ENCODE assay signal across 34 cellular contexts in genomic region chr15:88711806-88712205, GRCh38.
"Had no signal": no experiment of that assay in that cellular context is flagged by ENCODE, and none has a peak within 500 bp of the region (broad histone marks: within the 10 kb centered on the region; RNA-seq: fewer than 3 reads in every experiment).

No MANE protein-coding gene starts in this region.

- H3K27me3 ChIP-seq: Peyer's patch had no signal

- H3K9me3 Mint-ChIP-seq: activated CD4-positive, alpha-beta T cell treated with anti-CD3 and anti-CD28 coated beads, Interleukin-2, amount 10 ng/mL, durations not matched to agents 24 days and 14 days; activated CD8-positive, alpha-beta T cell treated with anti-CD3 and anti-CD28 coated beads for 36 hours; activated naive CD4-positive, alpha-beta T cell treated with anti-CD3 and anti-CD28 coated beads, Interleukin-2, amount 50 U/mL, for 24 hours; activated naive CD8-positive, alpha-beta T cell treated with anti-CD3 and anti-CD28 coated beads, Interleukin-2, amount 10 ng/mL, durations not matched to agents 7 days and 5 days; activated T-cell treated with anti-CD3 and anti-CD28 coated beads, Interleukin-2, amount 50 U/mL, for 72 hours; activated T-helper 17 cell treated with anti-CD3 and anti-CD28 coated beads, Interleukin-2, amount 50 U/mL, for 72 hours; T-helper 1 cell treated with Interleukin-12 subunit alpha and Interleukin-12 subunit beta and Interleukin-4 antibody, amounts not matched to agents 30 μg/mL and 1 μg/mL, for 36 hours; T-helper 2 cell treated with Interferon-gamma antibody and Interleukin-4, amounts not matched to agents 5 μg/mL and 100 μg/mL, for 36 hours had no signal

- H3K27ac Mint-ChIP-seq: activated CD4-positive, alpha-beta T cell treated with anti-CD3 and anti-CD28 coated beads, Interleukin-2, amount 10 ng/mL, durations not matched to agents 24 days and 14 days; activated CD8-positive, alpha-beta T cell treated with anti-CD3 and anti-CD28 coated beads for 36 hours; activated naive CD4-positive, alpha-beta T cell treated with anti-CD3 and anti-CD28 coated beads, Interleukin-2, amount 50 U/mL, for 24 hours; activated naive CD8-positive, alpha-beta T cell treated with anti-CD3 and anti-CD28 coated beads, Interleukin-2, amount 10 ng/mL, durations not matched to agents 7 days and 5 days; activated T-cell treated with anti-CD3 and anti-CD28 coated beads, Interleukin-2, amount 50 U/mL, for 72 hours; activated T-helper 17 cell treated with anti-CD3 and anti-CD28 coated beads, Interleukin-2, amount 50 U/mL, for 72 hours; brain; T-helper 1 cell treated with Interleukin-12 subunit alpha and Interleukin-12 subunit beta and Interleukin-4 antibody, amounts not matched to agents 30 μg/mL and 1 μg/mL, for 36 hours; T-helper 2 cell treated with Interferon-gamma antibody and Interleukin-4, amounts not matched to agents 5 μg/mL and 100 μg/mL, for 36 hours had no signal

- H3K36me3 ChIP-seq: Peyer's patch, SJSA1 had no signal

- H3K4me1 ChIP-seq: Peyer's patch, SJSA1 had no signal

- H3K36me3 Mint-ChIP-seq: activated naive CD4-positive, alpha-beta T cell treated with anti-CD3 and anti-CD28 coated beads, Interleukin-2, amount 50 U/mL, for 24 hours; activated naive CD8-positive, alpha-beta T cell treated with anti-CD3 and anti-CD28 coated beads, Interleukin-2, amount 10 ng/mL, durations not matched to agents 7 days and 5 days; brain had no signal

- H3K4me3 Mint-ChIP-seq: activated CD4-positive, alpha-beta T cell treated with anti-CD3 and anti-CD28 coated beads, Interleukin-2, amount 10 ng/mL, durations not matched to agents 24 days and 14 days; activated CD8-positive, alpha-beta T cell treated with anti-CD3 and anti-CD28 coated beads for 36 hours; activated naive CD4-positive, alpha-beta T cell treated with anti-CD3 and anti-CD28 coated beads, Interleukin-2, amount 50 U/mL, for 24 hours; activated naive CD8-positive, alpha-beta T cell treated with anti-CD3 and anti-CD28 coated beads, Interleukin-2, amount 10 ng/mL, durations not matched to agents 7 days and 5 days; activated T-cell treated with anti-CD3 and anti-CD28 coated beads, Interleukin-2, amount 50 U/mL, for 72 hours; activated T-helper 17 cell treated with anti-CD3 and anti-CD28 coated beads, Interleukin-2, amount 50 U/mL, for 72 hours; brain; T-helper 1 cell treated with Interleukin-12 subunit alpha and Interleukin-12 subunit beta and Interleukin-4 antibody, amounts not matched to agents 30 μg/mL and 1 μg/mL, for 36 hours; T-helper 2 cell treated with Interferon-gamma antibody and Interleukin-4, amounts not matched to agents 5 μg/mL and 100 μg/mL, for 36 hours had no signal

- H3K4me3 ChIP-seq: Peyer's patch, SJSA1 had no signal

- H3K27ac ChIP-seq: Peyer's patch, SJSA1 had no signal

- ATAC-seq: activated CD8-positive, alpha-beta T cell treated with anti-CD3 and anti-CD28 coated beads for 36 hours; activated T-cell treated with anti-CD3 and anti-CD28 coated beads, Interleukin-2, amount 50 U/mL, for 72 hours; activated T-helper 17 cell treated with anti-CD3 and anti-CD28 coated beads, Interleukin-2, amount 50 U/mL, for 72 hours; PC-3 had no signal

- DNase-seq: activated CD4-positive, alpha-beta T cell treated with anti-CD3 and anti-CD28 coated beads, Interleukin-2, amount 10 ng/mL, durations not matched to agents 24 days and 14 days; activated CD4-positive, alpha-beta T cell treated with anti-CD3 and anti-CD28 coated beads, Interleukin-2, amount 50 U/mL, for 4 hours; activated CD8-positive, alpha-beta T cell treated with anti-CD3 and anti-CD28 coated beads for 36 hours; activated effector memory CD4-positive, alpha-beta T cell treated with anti-CD3 and anti-CD28 coated beads, Interleukin-2, amount 50 U/mL, for 16 hours; activated naive CD4-positive, alpha-beta T cell; activated naive CD8-positive, alpha-beta T cell treated with anti-CD3 and anti-CD28 coated beads, Interleukin-2, amount 10 ng/mL, durations not matched to agents 7 days and 5 days; activated T-cell treated with anti-CD3 and anti-CD28 coated beads, Interleukin-2, amount 50 U/mL, for 1 hour; activated T-cell treated with anti-CD3 and anti-CD28 coated beads, Interleukin-2, amount 50 U/mL, for 72 hours; anterior cingulate cortex; central memory CD4-positive, alpha-beta T cell; Kasumi-1; KG1; MM.1S; NCI-H1092 treated with DMSO at 0.1 percent for 48 hours; NCI-H1417; NCI-H146; NCI-H187; NCI-H2029 treated with DMSO at 0.1 percent for 48 hours; NCI-H2107; NCI-H2171; NCI-H510A; NCI-H526; NCI-H748 treated with DMSO at 0.1 percent for 48 hours; NK-92 treated with Interleukin-12 subunit alpha and Interleukin-12 subunit beta, amount 100 ng/mL, for 24 hours; PC-3; Peyer's patch; SHP77 treated with DMSO at 0.1 percent for 48 hours; SK-N-SH had no signal

- H3K4me1 Mint-ChIP-seq: activated CD4-positive, alpha-beta T cell treated with anti-CD3 and anti-CD28 coated beads, Interleukin-2, amount 10 ng/mL, durations not matched to agents 24 days and 14 days; activated naive CD4-positive, alpha-beta T cell treated with anti-CD3 and anti-CD28 coated beads, Interleukin-2, amount 50 U/mL, for 24 hours; activated naive CD8-positive, alpha-beta T cell treated with anti-CD3 and anti-CD28 coated beads, Interleukin-2, amount 10 ng/mL, durations not matched to agents 7 days and 5 days; activated T-helper 17 cell treated with anti-CD3 and anti-CD28 coated beads, Interleukin-2, amount 50 U/mL, for 72 hours had no signal

- H3K9me3 ChIP-seq: Peyer's patch, SJSA1, SK-N-SH had no signal
